ENCODE assay signal across 1 cellular context in the genomic region with DNA sequence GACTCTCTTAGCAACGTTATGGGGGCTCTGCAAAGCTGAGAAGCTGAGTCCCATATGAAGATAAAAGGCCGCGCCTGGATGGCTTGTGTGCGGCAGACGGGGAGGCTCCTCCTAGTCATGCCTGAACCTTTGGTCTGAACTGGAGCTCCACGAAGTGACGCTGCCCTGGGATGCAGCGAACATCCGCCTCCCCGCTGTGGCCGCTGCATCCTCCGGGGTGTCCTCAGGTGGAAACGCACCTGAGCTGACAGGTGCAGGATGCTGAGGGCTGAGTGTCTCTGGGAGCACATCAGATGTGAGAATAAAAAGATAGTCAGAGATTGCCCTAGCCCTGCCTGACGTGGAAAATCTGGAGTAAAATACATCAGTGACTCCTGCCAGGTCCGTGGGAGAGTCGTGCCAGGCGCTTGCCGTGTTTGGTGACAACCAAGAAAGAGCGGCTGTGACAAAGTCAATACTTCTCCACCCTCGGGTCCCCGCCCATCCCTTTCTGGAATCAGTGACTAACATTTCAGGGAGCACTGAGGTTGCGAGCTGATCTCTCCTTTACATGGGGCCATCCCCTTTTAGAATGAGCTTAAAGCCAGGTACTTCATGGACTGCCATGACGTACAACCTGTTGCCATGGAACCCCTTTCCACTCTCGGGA.
TF ChIP-seq lines count a peak whose summit lies in the region.

No MANE protein-coding gene starts in this region.

TF ChIP-seq in HepG2, 621 proteins besides CTCF, POLR2A, EP300 and RAD21:
- TF ChIP-seq, protein P1, sequence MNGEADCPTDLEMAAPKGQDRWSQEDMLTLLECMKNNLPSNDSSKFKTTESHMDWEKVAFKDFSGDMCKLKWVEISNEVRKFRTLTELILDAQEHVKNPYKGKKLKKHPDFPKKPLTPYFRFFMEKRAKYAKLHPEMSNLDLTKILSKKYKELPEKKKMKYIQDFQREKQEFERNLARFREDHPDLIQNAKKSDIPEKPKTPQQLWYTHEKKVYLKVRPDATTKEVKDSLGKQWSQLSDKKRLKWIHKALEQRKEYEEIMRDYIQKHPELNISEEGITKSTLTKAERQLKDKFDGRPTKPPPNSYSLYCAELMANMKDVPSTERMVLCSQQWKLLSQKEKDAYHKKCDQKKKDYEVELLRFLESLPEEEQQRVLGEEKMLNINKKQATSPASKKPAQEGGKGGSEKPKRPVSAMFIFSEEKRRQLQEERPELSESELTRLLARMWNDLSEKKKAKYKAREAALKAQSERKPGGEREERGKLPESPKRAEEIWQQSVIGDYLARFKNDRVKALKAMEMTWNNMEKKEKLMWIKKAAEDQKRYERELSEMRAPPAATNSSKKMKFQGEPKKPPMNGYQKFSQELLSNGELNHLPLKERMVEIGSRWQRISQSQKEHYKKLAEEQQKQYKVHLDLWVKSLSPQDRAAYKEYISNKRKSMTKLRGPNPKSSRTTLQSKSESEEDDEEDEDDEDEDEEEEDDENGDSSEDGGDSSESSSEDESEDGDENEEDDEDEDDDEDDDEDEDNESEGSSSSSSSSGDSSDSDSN (CRISPR knock-in tag; IDR thresholded peaks at IDR 0.05), result no peak
- no peak for TF ChIP-seq ZNF44 (CRISPR knock-in tag; IDR thresholded peaks at IDR 0.05)
- TF ChIP-seq PCBP1 (IDR thresholded peaks at IDR 0.05; ENCODE audit: borderline replicate concordance, low read depth, low read length), result no peak
- TF ChIP-seq, protein P2, sequence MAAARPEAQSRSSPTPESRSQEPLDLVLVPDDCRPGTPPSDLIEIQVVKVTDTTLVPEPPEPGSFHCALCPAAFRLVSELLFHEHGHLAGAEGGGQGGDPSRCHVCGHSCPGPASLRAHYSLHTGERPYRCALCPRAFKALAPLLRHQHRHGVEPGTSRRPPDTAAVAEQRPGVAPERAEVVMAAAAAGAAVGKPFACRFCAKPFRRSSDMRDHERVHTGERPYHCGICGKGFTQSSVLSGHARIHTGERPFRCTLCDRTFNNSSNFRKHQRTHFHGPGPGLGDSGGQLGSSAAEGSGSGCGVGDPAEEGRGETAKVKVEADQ (CRISPR knock-in tag; IDR thresholded peaks at IDR 0.05; ENCODE audit: borderline replicate concordance), result no peak
- TF ChIP-seq FOSL2 (CRISPR knock-in tag; IDR thresholded peaks at IDR 0.05), result no peak
- TF ChIP-seq, protein P3, sequence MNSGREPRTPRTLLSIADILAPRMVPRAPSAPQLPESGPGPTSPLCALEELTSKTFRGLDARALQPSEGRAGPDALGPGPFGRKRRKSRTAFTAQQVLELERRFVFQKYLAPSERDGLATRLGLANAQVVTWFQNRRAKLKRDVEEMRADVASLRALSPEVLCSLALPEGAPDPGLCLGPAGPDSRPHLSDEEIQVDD (CRISPR knock-in tag; IDR thresholded peaks at IDR 0.05; ENCODE audit: borderline replicate concordance), result no peak
- no peak for TF ChIP-seq PPARG (CRISPR knock-in tag; conservative IDR thresholded peaks at IDR 0.05)
- no peak for TF ChIP-seq SNRNP70 (IDR thresholded peaks at IDR 0.05; ENCODE audit: low read depth, low read length)
- no peak for TF ChIP-seq ZNF891 (CRISPR knock-in tag; IDR thresholded peaks at IDR 0.05)
- 0 out of 2 replicates have a peak, but pooled peaks have one; percentile 51 for TF ChIP-seq ZNF343 (CRISPR knock-in tag; IDR thresholded peaks at IDR 0.05)
- no peak for TF ChIP-seq ZNF558 (CRISPR knock-in tag; IDR thresholded peaks at IDR 0.05; ENCODE audit: borderline replicate concordance)
- no peak for TF ChIP-seq ZNF501 (CRISPR knock-in tag; IDR thresholded peaks at IDR 0.05)
- TF ChIP-seq, protein P4, sequence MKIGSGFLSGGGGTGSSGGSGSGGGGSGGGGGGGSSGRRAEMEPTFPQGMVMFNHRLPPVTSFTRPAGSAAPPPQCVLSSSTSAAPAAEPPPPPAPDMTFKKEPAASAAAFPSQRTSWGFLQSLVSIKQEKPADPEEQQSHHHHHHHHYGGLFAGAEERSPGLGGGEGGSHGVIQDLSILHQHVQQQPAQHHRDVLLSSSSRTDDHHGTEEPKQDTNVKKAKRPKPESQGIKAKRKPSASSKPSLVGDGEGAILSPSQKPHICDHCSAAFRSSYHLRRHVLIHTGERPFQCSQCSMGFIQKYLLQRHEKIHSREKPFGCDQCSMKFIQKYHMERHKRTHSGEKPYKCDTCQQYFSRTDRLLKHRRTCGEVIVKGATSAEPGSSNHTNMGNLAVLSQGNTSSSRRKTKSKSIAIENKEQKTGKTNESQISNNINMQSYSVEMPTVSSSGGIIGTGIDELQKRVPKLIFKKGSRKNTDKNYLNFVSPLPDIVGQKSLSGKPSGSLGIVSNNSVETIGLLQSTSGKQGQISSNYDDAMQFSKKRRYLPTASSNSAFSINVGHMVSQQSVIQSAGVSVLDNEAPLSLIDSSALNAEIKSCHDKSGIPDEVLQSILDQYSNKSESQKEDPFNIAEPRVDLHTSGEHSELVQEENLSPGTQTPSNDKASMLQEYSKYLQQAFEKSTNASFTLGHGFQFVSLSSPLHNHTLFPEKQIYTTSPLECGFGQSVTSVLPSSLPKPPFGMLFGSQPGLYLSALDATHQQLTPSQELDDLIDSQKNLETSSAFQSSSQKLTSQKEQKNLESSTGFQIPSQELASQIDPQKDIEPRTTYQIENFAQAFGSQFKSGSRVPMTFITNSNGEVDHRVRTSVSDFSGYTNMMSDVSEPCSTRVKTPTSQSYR (CRISPR knock-in tag; IDR thresholded peaks at IDR 0.05; ENCODE audit: borderline replicate concordance), result no peak
- peak; percentile 77; the same call in 1 of the 2 replicates for TF ChIP-seq ZBTB33 (CRISPR knock-in tag; IDR thresholded peaks at IDR 0.05)
- TF ChIP-seq ZBTB38 (CRISPR knock-in tag; IDR thresholded peaks at IDR 0.05), result peak; percentile 45; the same call in 1 of the 2 replicates
- TF ChIP-seq ZNF550 (CRISPR knock-in tag; IDR thresholded peaks at IDR 0.05; ENCODE audit: borderline replicate concordance), result no peak
- no peak for TF ChIP-seq ZNF788 (CRISPR knock-in tag; IDR thresholded peaks at IDR 0.05; ENCODE audit: borderline replicate concordance)
- TF ChIP-seq SRSF4 (IDR thresholded peaks at IDR 0.05; ENCODE audit: low read depth, low read length, poor library complexity, severe bottlenecking), result no peak
- no peak for TF ChIP-seq ZFP41 (CRISPR knock-in tag; IDR thresholded peaks at IDR 0.05; ENCODE audit: borderline replicate concordance)
- no peak for TF ChIP-seq SRY (CRISPR knock-in tag; IDR thresholded peaks at IDR 0.05)
- TF ChIP-seq, protein P5, sequence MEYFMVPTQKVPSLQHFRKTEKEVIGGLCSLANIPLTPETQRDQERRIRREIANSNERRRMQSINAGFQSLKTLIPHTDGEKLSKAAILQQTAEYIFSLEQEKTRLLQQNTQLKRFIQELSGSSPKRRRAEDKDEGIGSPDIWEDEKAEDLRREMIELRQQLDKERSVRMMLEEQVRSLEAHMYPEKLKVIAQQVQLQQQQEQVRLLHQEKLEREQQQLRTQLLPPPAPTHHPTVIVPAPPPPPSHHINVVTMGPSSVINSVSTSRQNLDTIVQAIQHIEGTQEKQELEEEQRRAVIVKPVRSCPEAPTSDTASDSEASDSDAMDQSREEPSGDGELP (IDR thresholded peaks at IDR 0.05; ENCODE audit: borderline replicate concordance, low read depth), result no peak
- TF ChIP-seq ZNF777 (CRISPR knock-in tag; IDR thresholded peaks at IDR 0.05), result no peak
- TF ChIP-seq ZNF816 (CRISPR knock-in tag; IDR thresholded peaks at IDR 0.05; ENCODE audit: borderline replicate concordance), result no peak
- TF ChIP-seq SMYD3 (CRISPR knock-in tag; IDR thresholded peaks at IDR 0.05), result no peak
- TF ChIP-seq, protein P6, sequence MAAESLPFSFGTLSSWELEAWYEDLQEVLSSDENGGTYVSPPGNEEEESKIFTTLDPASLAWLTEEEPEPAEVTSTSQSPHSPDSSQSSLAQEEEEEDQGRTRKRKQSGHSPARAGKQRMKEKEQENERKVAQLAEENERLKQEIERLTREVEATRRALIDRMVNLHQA (CRISPR knock-in tag; IDR thresholded peaks at IDR 0.05), result no peak
